18 cellular contexts compared by ENCODE assay signal in genomic region chr6:37798436-37799262, GRCh38. TPM values are rescaled to one million over a fixed set of nuclear protein-coding genes. Genes with fewer than 3 reads are reported as not detected.
A peak's percentile ranks its signal among the peaks of the same experiment; 100 is the strongest.
DNase-seq lines count a peak whose midpoint lies in the region; ATAC-seq, FAIRE-seq and TF ChIP-seq lines count a peak whose summit lies in the region.
"Had no signal": no experiment of that assay in that cellular context is flagged by ENCODE, and none has a peak within 500 bp of the region (broad histone marks: within the 10 kb centered on the region; RNA-seq: fewer than 3 reads in every experiment).

No MANE protein-coding gene starts in this region.

- no peak for TF ChIP-seq CTCF in HepG2 (CRISPR knock-in tag; IDR thresholded peaks at IDR 0.05)
- no peak for TF ChIP-seq CTCF in type B pancreatic cell (conservative IDR thresholded peaks at IDR 0.05)

- H3K9me3 ChIP-seq in BLaER1 treated with 17β-estradiol and CSF1 and Interleukin-3, amounts not matched to agents 10 nM and 100 nM (replicated peaks in 1 of 11) = no peaks in the 10 kb centered on the region
- no peaks in the 10 kb centered on the region for H3K9me3 ChIP-seq in HepG2 (ENCODE audit: low read length)
- H3K9me3 ChIP-seq: Caco-2 had no signal

- FAIRE-seq in HepG2 (lab: Jason Lieb, UNC) = no peak
- FAIRE-seq: D721Med, G401.6, GM12891, H54, HTR-8/SVneo had no signal

- H3K4me3 Mint-ChIP-seq in activated CD4-positive, alpha-beta memory T cell treated with anti-CD3 and anti-CD28 coated beads for 36 hours = no peak overlapping the region
- no peak overlapping the region for H3K4me3 Mint-ChIP-seq in type B pancreatic cell
- H3K4me3 Mint-ChIP-seq: B cell; CD4-positive, alpha-beta T cell; GM23338; IgD-negative memory B cell had no signal

- H3K27ac Mint-ChIP-seq in activated CD4-positive, alpha-beta memory T cell treated with anti-CD3 and anti-CD28 coated beads for 36 hours = no peak overlapping the region
- H3K27ac Mint-ChIP-seq in type B pancreatic cell = no peak overlapping the region
- H3K27ac Mint-ChIP-seq: B cell; CD4-positive, alpha-beta T cell; GM23338; IgD-negative memory B cell had no signal

- POLR2A ChIA-PET in HepG2 (lab: Yijun Ruan, JAX) = interaction anchor here (0.9 to 5.0 kb wide), 3 partner anchors 8 to 47 kb away, joined by 4 to 73 read pairs (median 5); partner anchors contain the start of gene ZFAND3
- POLR2A ChIA-PET in activated CD4-positive, alpha-beta memory T cell treated with anti-CD3 and anti-CD28 coated beads for 36 hours (lab: Charles Lee) = no interaction called here

- H3K4me1 ChIP-seq in BLaER1 treated with 17β-estradiol and CSF1 and Interleukin-3, amounts not matched to agents 10 nM and 100 nM = peaks cover 7 to 43% (median 14%) of the 10 kb centered on the region in 10 experiments; a peak in 19 of 20 replicates
- peaks cover 73% of the 10 kb centered on the region for H3K4me1 ChIP-seq in HepG2 (ENCODE audit: insufficient read depth, low read length)

- no peak overlapping the region for H3K4me3 ChIP-seq in BLaER1 treated with 17β-estradiol and CSF1 and Interleukin-3, amounts not matched to agents 10 nM and 100 nM
- H3K4me3 ChIP-seq in HepG2 (replicated peaks in 1 of 3; ENCODE audit: insufficient read depth in 1 of 3, low read depth in 2 of 3, low read length in 3 of 3) = peak overlapping the region; percentile 6 to 44 (median 39)
- H3K4me3 ChIP-seq: GM23338 had no signal

- BruUV-seq in HepG2 (replicated peaks; lab: Mats Ljungman, UMichigan) = TSS peak; percentile 94

- no peaks in the 10 kb centered on the region for H4K20me1 ChIP-seq in BLaER1 treated with 17β-estradiol and CSF1 and Interleukin-3, amounts not matched to agents 10 nM and 100 nM
- no peaks in the 10 kb centered on the region for H4K20me1 ChIP-seq in HepG2 (ENCODE audit: insufficient read depth, low read length)

- in situ Hi-C loops in HepG2 (cut with HindIII; ENCODE audit: extremely low pct_ligation_motif_present, low pct_unique_long_range_greater_than_20kb) = no loop called here

- peaks cover 5% of the 10 kb centered on the region for H3K4me1 Mint-ChIP-seq in activated CD4-positive, alpha-beta memory T cell treated with anti-CD3 and anti-CD28 coated beads for 36 hours (ENCODE audit: low read depth)
- H3K4me1 Mint-ChIP-seq in type B pancreatic cell (ENCODE audit: unreplicated experiment) = no peaks in the 10 kb centered on the region
- H3K4me1 Mint-ChIP-seq: B cell had no signal

- no peak for TF ChIP-seq RAD21 in HepG2 (CRISPR knock-in tag; IDR thresholded peaks at IDR 0.05)

- no peak overlapping the region for H3K9ac ChIP-seq in BLaER1 treated with 17β-estradiol and CSF1 and Interleukin-3, amounts not matched to agents 10 nM and 100 nM
- peak overlapping the region; percentile 39 for H3K9ac ChIP-seq in HepG2 (ENCODE audit: insufficient read depth, low read depth, low read length)

- H2AFZ ChIP-seq in HepG2 (ENCODE audit: low read length) = peak overlapping the region; percentile 3
- H2AFZ ChIP-seq: GM23338 had no signal

- no peak overlapping the region for H3K27ac ChIP-seq in BLaER1 treated with 17β-estradiol and CSF1 and Interleukin-3, amounts not matched to agents 10 nM and 100 nM
- peak overlapping the region; percentile 16 for H3K27ac ChIP-seq in HepG2 (ENCODE audit: extremely low read length, insufficient read depth, low read length)
- H3K27ac ChIP-seq: C4-2B had no signal

- CTCF ChIA-PET in HepG2 (lab: Yijun Ruan, JAX; ENCODE audit: low intra/inter-chr PET ratio, low total read pairs) = no interaction called here
- CTCF ChIA-PET in activated CD4-positive, alpha-beta memory T cell treated with anti-CD3 and anti-CD28 coated beads for 36 hours (lab: Charles Lee) = no interaction called here

- no peak for TF ChIP-seq POLR2A in HepG2 (IDR thresholded peaks at IDR 0.05; ENCODE audit: insufficient read depth in 1 of 2, low read depth in 2 of 2, low read length in 2 of 2)

- no peak for TF ChIP-seq EP300 in HepG2 (IDR thresholded peaks at IDR 0.05; ENCODE audit: low read depth in 2 of 2, low read length in 2 of 2)
- TF ChIP-seq EP300 in HepG2 (CRISPR knock-in tag; IDR thresholded peaks at IDR 0.05; ENCODE audit: borderline replicate concordance) = no peak

- DNase-seq in NCI-H82 (lab: John Stamatoyannopoulos, UW) = peak; percentile 71
- no peak for DNase-seq in HepG2 (ENCODE audit: low spot score)
- DNase-seq in activated CD4-positive, alpha-beta memory T cell treated with anti-CD3 and anti-CD28 coated beads for 36 hours = no peak
- no peak for DNase-seq in activated CD4-positive, alpha-beta T cell treated with anti-CD3 and anti-CD28 coated beads, Interleukin-2, amount 50 U/mL, for 48 hours
- no peak for DNase-seq in type B pancreatic cell (ENCODE audit: extremely low spot score, unreplicated experiment)
- DNase-seq: Caco-2; CD4-positive, alpha-beta T cell; HCEC 1CT had no signal

- WGBS in HepG2 (ENCODE audit: low lambda C conversion rate) = 7% methylated on average over 11 of the region's 11 CpGs

- no peaks in the 10 kb centered on the region for H3K9me3 Mint-ChIP-seq in activated CD4-positive, alpha-beta memory T cell treated with anti-CD3 and anti-CD28 coated beads for 36 hours
- no peaks in the 10 kb centered on the region for H3K9me3 Mint-ChIP-seq in type B pancreatic cell
- H3K9me3 Mint-ChIP-seq: CD4-positive, alpha-beta T cell; GM23338; IgD-negative memory B cell had no signal

- peak; percentile 48 for ATAC-seq in HepG2
- ATAC-seq: GM23338 had no signal

- H3K79me2 ChIP-seq in HepG2 (ENCODE audit: insufficient read depth, low read length) = no peaks in the 10 kb centered on the region

- intact Hi-C loops in HepG2 (cut with micrococcal nuclease; ENCODE audit: unreplicated experiment) = loop anchor here (1.0 to 2.0 kb wide), 2 partner anchors 21 to 214 kb away; partner anchors contain the start of gene ZFAND3
- intact Hi-C loops in activated CD4-positive, alpha-beta memory T cell treated with anti-CD3 and anti-CD28 coated beads for 36 hours (cut with micrococcal nuclease) = no loop called here

- no peaks in the 10 kb centered on the region for H3K27me3 ChIP-seq in BLaER1 treated with 17β-estradiol and CSF1 and Interleukin-3, amounts not matched to agents 10 nM and 100 nM
- no peaks in the 10 kb centered on the region for H3K27me3 ChIP-seq in HepG2 (ENCODE audit: control insufficient read depth in 1 of 2, insufficient read depth in 2 of 2, low read length in 2 of 2)

- H3K36me3 Mint-ChIP-seq in activated CD4-positive, alpha-beta memory T cell treated with anti-CD3 and anti-CD28 coated beads for 36 hours = no peaks in the 10 kb centered on the region
- no peaks in the 10 kb centered on the region for H3K36me3 Mint-ChIP-seq in type B pancreatic cell
- H3K36me3 Mint-ChIP-seq: IgD-negative memory B cell had no signal

- H3K27me3 Mint-ChIP-seq in activated CD4-positive, alpha-beta memory T cell treated with anti-CD3 and anti-CD28 coated beads for 36 hours = no peaks in the 10 kb centered on the region
- H3K27me3 Mint-ChIP-seq in type B pancreatic cell = no peaks in the 10 kb centered on the region
- H3K27me3 Mint-ChIP-seq: B cell; CD4-positive, alpha-beta T cell had no signal

- peak overlapping the region in 9 of 11 experiments; percentile 17 to 55 (median 32); a peak in 13 of 22 replicates for H3K4me2 ChIP-seq in BLaER1 treated with 17β-estradiol and CSF1 and Interleukin-3, amounts not matched to agents 10 nM and 100 nM
- H3K4me2 ChIP-seq in HepG2 (ENCODE audit: low read depth, low read length) = peak overlapping the region; percentile 79
- H3K4me2 ChIP-seq: GM23338 had no signal

- H3K36me3 ChIP-seq in BLaER1 treated with 17β-estradiol and CSF1 and Interleukin-3, amounts not matched to agents 10 nM and 100 nM = no peaks in the 10 kb centered on the region
- H3K36me3 ChIP-seq in HepG2 (replicated peaks in 1 of 2; ENCODE audit: control insufficient read depth in 1 of 2, insufficient read depth in 2 of 2, low read length in 2 of 2) = no peaks in the 10 kb centered on the region

TF ChIP-seq in HepG2, 621 proteins besides CTCF, POLR2A, EP300 and RAD21 (continues in another document):
- no peak for TF ChIP-seq NFE2L2 (IDR thresholded peaks at IDR 0.05; ENCODE audit: low read length)
- 0 out of 2 replicates have a peak, but pooled peaks have one; percentile 17 for TF ChIP-seq ZBTB38 (CRISPR knock-in tag; IDR thresholded peaks at IDR 0.05)
- no peak for TF ChIP-seq BRD4 (CRISPR knock-in tag; IDR thresholded peaks at IDR 0.05)
- TF ChIP-seq ZNF747 (CRISPR knock-in tag; IDR thresholded peaks at IDR 0.05; ENCODE audit: borderline replicate concordance) = peak; percentile 69
- TF ChIP-seq ZNF33B (CRISPR knock-in tag; IDR thresholded peaks at IDR 0.05) = peak; percentile 74; the same call in 1 of the 2 replicates

RNA-seq across cellular contexts. Expression of gene ZFAND3, which starts 20.9 kb away (rescaled TPM):
- total RNA-seq in HepG2 (2016; rRNA removed; fragmentation: Illumina TruSeq; extraction: Trizol) = 16.4 and 18.9 TPM in 2 replicates
- total RNA-seq in HepG2 (2016; cell fraction: cytosol; rRNA removed; fragmentation: Illumina TruSeq; extraction: Trizol; ENCODE audit: low read depth) = 5.8 and 9.0 TPM in 2 replicates
- 14.6 and 17.0 TPM in 2 replicates for total RNA-seq in HepG2 (2016; cell fraction: insoluble cytoplasmic fraction; rRNA removed; fragmentation: Illumina TruSeq; extraction: Trizol)
- total RNA-seq in HepG2 (2016; cell fraction: membrane; rRNA removed; fragmentation: Illumina TruSeq; extraction: Trizol) = 18.4 and 18.8 TPM in 2 replicates
- 15.4 and 17.1 TPM in 2 replicates for total RNA-seq in HepG2 (2016; cell fraction: nucleus; rRNA removed; fragmentation: Illumina TruSeq; extraction: Trizol)
- 17.1 and 18.6 TPM in 2 replicates for polyA plus RNA-seq in HepG2 (2011; rRNA removed)
- polyA plus RNA-seq in HepG2 (2011; cell fraction: cytosol; rRNA removed) = 16.2 and 21.9 TPM in 2 replicates
- polyA plus RNA-seq in HepG2 (2011; cell fraction: nucleus; rRNA removed) = 10.7 and 11.5 TPM in 2 replicates
- polyA plus RNA-seq in HepG2 (2012) = 101 and 105 TPM in 2 replicates
- 25.4 and 26.8 TPM in 2 replicates for polyA plus RNA-seq in HepG2 (2016; cell fraction: cytosol; fragmentation: Illumina TruSeq; extraction: Trizol; ENCODE audit: low read depth)
- 56.7 and 68.8 TPM in 2 replicates for polyA plus RNA-seq in HepG2 (2016; cell fraction: insoluble cytoplasmic fraction; fragmentation: Illumina TruSeq; extraction: Trizol; ENCODE audit: low read depth)
- polyA plus RNA-seq in HepG2 (2016; cell fraction: membrane; fragmentation: Illumina TruSeq; extraction: Trizol; ENCODE audit: low read depth) = 36.3 and 43.5 TPM in 2 replicates
- 49.1 and 59.9 TPM in 2 replicates for polyA plus RNA-seq in HepG2 (2016; cell fraction: nucleus; fragmentation: Illumina TruSeq; extraction: Trizol; ENCODE audit: insufficient read depth, low read depth)
- 8.2 and 21.8 TPM in 2 replicates for polyA minus RNA-seq in HepG2 (2011; rRNA and poly(A)+ RNA removed; ENCODE audit: low replicate concordance)
- 18.6 and 29.8 TPM in 2 replicates for polyA minus RNA-seq in HepG2 (2011; cell fraction: cytosol; rRNA and poly(A)+ RNA removed)
- 20.0 and 35.3 TPM in 2 replicates for polyA minus RNA-seq in HepG2 (2011; cell fraction: nucleus; rRNA and poly(A)+ RNA removed)
- total RNA-seq in activated CD4-positive, alpha-beta memory T cell treated with anti-CD3 and anti-CD28 coated beads for 36 hours = 10 to 100 TPM; 35.1 to 36.4 TPM
- total RNA-seq in type B pancreatic cell (ENCODE audit: low replicate concordance) = 66.9 and 69.0 TPM in 2 replicates

Comparison
In these comparisons a context has a peak if more than half of its experiments do, and no peak if none do; other contexts are left out.
1. H3K4me3 ChIP-seq: peak in HepG2 (3 of 3); none in BLaER1 treated with 17β-estradiol and CSF1 and Interleukin-3, amounts not matched to agents 10 nM and 100 nM (0 of 10).